Comparison of ENCODE assay signal across 28 cellular contexts in the genomic region with DNA sequence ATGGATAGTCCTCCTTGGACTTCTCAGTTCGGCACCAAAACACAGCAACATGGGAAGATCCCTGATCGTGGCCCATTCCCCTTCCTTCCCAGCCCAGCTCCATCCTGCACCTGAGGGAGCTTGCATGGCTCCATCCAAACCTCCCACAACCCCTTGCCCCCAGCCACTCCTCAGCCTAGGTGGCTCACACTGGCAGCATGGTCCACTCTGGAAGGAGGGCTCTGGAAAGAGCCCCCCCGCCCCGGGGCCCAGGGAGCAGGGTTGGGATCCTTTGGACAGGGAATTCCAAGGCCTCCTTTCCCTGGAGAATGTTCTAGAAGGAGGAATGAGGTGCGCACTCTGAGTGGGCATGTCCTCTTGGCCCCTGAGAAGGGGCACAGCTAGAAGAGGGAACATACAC.
"Had no signal": no experiment of that assay in that cellular context is flagged by ENCODE, and none has a peak within 500 bp of the region (broad histone marks: within the 10 kb centered on the region; RNA-seq: fewer than 3 reads in every experiment).

No MANE protein-coding gene starts in this region.

- H3K4me3 ChIP-seq: ascending aorta, breast epithelium, cardiac muscle cell, coronary artery, dorsolateral prefrontal cortex had no signal

- DNase-seq: activated CD4-positive, alpha-beta memory T cell treated with anti-CD3 and anti-CD28 coated beads for 36 hours; activated CD4-positive, alpha-beta T cell treated with anti-CD3 and anti-CD28 coated beads for 36 hours; activated CD4-positive, alpha-beta T cell treated with anti-CD3 and anti-CD28 coated beads, Interleukin-2, amount 10 ng/mL, durations not matched to agents 24 days and 14 days; activated CD4-positive, CD25-positive, alpha-beta regulatory T cell; activated CD4-positive, CD25-positive, alpha-beta regulatory T cell treated with anti-CD3 and anti-CD28 coated beads, Interleukin-2, amount 50 U/mL, for 72 hours; activated CD8-positive, alpha-beta memory T cell treated with anti-CD3 and anti-CD28 coated beads, Interleukin-2, amount 10 ng/mL, durations not matched to agents 7 days and 5 days; activated CD8-positive, alpha-beta memory T cell treated with anti-CD3 and anti-CD28 coated beads, Interleukin-2, amount 50 U/mL, for 4 hours; activated CD8-positive, alpha-beta T cell treated with anti-CD3 and anti-CD28 coated beads, Interleukin-2, amount 10 ng/mL, durations not matched to agents 7 days and 5 days; activated gamma-delta T cell treated with Interleukin-2 at 50 U/mL for 16 hours; activated naive CD4-positive, alpha-beta T cell treated with anti-CD3 and anti-CD28 coated beads for 36 hours; activated naive CD8-positive, alpha-beta T cell treated with anti-CD3 and anti-CD28 coated beads, Interleukin-2, amount 10 ng/mL, durations not matched to agents 7 days and 5 days; activated T-cell treated with anti-CD3 and anti-CD28 coated beads, Interleukin-2, amount 50 U/mL, for 1 hour; central memory CD4-positive, alpha-beta T cell; effector memory CD4-positive, alpha-beta T cell; endodermal cell; foreskin fibroblast; head of caudate nucleus; T-helper 2 cell had no signal

- H3K9me3 ChIP-seq: ascending aorta, breast epithelium had no signal

- H3K27ac ChIP-seq: ascending aorta, breast epithelium, cardiac muscle cell, coronary artery, dorsolateral prefrontal cortex had no signal

- H3K36me3 Mint-ChIP-seq: activated CD4-positive, alpha-beta memory T cell treated with anti-CD3 and anti-CD28 coated beads for 36 hours; activated CD8-positive, alpha-beta memory T cell treated with anti-CD3 and anti-CD28 coated beads, Interleukin-2, amount 10 ng/mL, durations not matched to agents 7 days and 5 days; activated naive CD4-positive, alpha-beta T cell treated with anti-CD3 and anti-CD28 coated beads, Interleukin-2, amount 50 U/mL, for 72 hours; activated naive CD8-positive, alpha-beta T cell treated with anti-CD3 and anti-CD28 coated beads, Interleukin-2, amount 10 ng/mL, durations not matched to agents 7 days and 5 days; brain had no signal

- H3K27ac Mint-ChIP-seq: activated CD4-positive, alpha-beta memory T cell treated with anti-CD3 and anti-CD28 coated beads for 36 hours; activated CD4-positive, alpha-beta T cell treated with anti-CD3 and anti-CD28 coated beads for 36 hours; activated CD4-positive, alpha-beta T cell treated with anti-CD3 and anti-CD28 coated beads, Interleukin-2, amount 10 ng/mL, durations not matched to agents 24 days and 14 days; activated CD8-positive, alpha-beta memory T cell treated with anti-CD3 and anti-CD28 coated beads, Interleukin-2, amount 10 ng/mL, durations not matched to agents 7 days and 5 days; activated CD8-positive, alpha-beta T cell treated with anti-CD3 and anti-CD28 coated beads, Interleukin-2, amount 10 ng/mL, durations not matched to agents 7 days and 5 days; activated naive CD4-positive, alpha-beta T cell treated with anti-CD3 and anti-CD28 coated beads for 36 hours; activated naive CD4-positive, alpha-beta T cell treated with anti-CD3 and anti-CD28 coated beads, Interleukin-2, amount 50 U/mL, for 72 hours; activated naive CD8-positive, alpha-beta T cell treated with anti-CD3 and anti-CD28 coated beads, Interleukin-2, amount 10 ng/mL, durations not matched to agents 7 days and 5 days; activated T-helper 17 cell treated with anti-CD3 and anti-CD28 coated beads, Interleukin-2, amount 50 U/mL, for 72 hours; dendritic cell treated with granulocyte-macrophage colony-stimulating factor and Interleukin-4, amounts not matched to agents 40 ng/mL and 50 ng/mL, for 4 days; endodermal cell had no signal

- H3K27me3 ChIP-seq: ascending aorta, breast epithelium, cardiac muscle cell, dorsolateral prefrontal cortex had no signal

- H3K36me3 ChIP-seq: ascending aorta, breast epithelium, cardiac muscle cell had no signal

- H3K9me3 Mint-ChIP-seq: activated CD4-positive, alpha-beta memory T cell treated with anti-CD3 and anti-CD28 coated beads for 36 hours; activated naive CD4-positive, alpha-beta T cell treated with anti-CD3 and anti-CD28 coated beads for 36 hours; activated T-helper 17 cell treated with anti-CD3 and anti-CD28 coated beads, Interleukin-2, amount 50 U/mL, for 72 hours; dendritic cell treated with granulocyte-macrophage colony-stimulating factor and Interleukin-4, amounts not matched to agents 40 ng/mL and 50 ng/mL, for 4 days had no signal

- H3K4me1 Mint-ChIP-seq: activated CD4-positive, alpha-beta T cell treated with anti-CD3 and anti-CD28 coated beads for 36 hours; endodermal cell had no signal

- H3K4me1 ChIP-seq: ascending aorta, breast epithelium had no signal

- ATAC-seq: activated CD4-positive, alpha-beta T cell treated with anti-CD3 and anti-CD28 coated beads for 36 hours; activated CD8-positive, alpha-beta memory T cell treated with anti-CD3 and anti-CD28 coated beads, Interleukin-2, amount 10 ng/mL, durations not matched to agents 7 days and 5 days; activated CD8-positive, alpha-beta T cell treated with anti-CD3 and anti-CD28 coated beads, Interleukin-2, amount 10 ng/mL, durations not matched to agents 7 days and 5 days; activated naive CD4-positive, alpha-beta T cell treated with anti-CD3 and anti-CD28 coated beads, Interleukin-2, amount 50 U/mL, for 72 hours; activated T-helper 17 cell treated with anti-CD3 and anti-CD28 coated beads, Interleukin-2, amount 50 U/mL, for 72 hours; esophagus mucosa had no signal

- H3K4me3 Mint-ChIP-seq: activated CD4-positive, alpha-beta memory T cell treated with anti-CD3 and anti-CD28 coated beads for 36 hours; activated CD4-positive, alpha-beta T cell treated with anti-CD3 and anti-CD28 coated beads for 36 hours; activated CD4-positive, alpha-beta T cell treated with anti-CD3 and anti-CD28 coated beads, Interleukin-2, amount 10 ng/mL, durations not matched to agents 24 days and 14 days; activated CD8-positive, alpha-beta memory T cell treated with anti-CD3 and anti-CD28 coated beads, Interleukin-2, amount 10 ng/mL, durations not matched to agents 7 days and 5 days; activated CD8-positive, alpha-beta T cell treated with anti-CD3 and anti-CD28 coated beads, Interleukin-2, amount 10 ng/mL, durations not matched to agents 7 days and 5 days; activated naive CD4-positive, alpha-beta T cell treated with anti-CD3 and anti-CD28 coated beads for 36 hours; activated naive CD8-positive, alpha-beta T cell treated with anti-CD3 and anti-CD28 coated beads, Interleukin-2, amount 10 ng/mL, durations not matched to agents 7 days and 5 days; activated T-helper 17 cell treated with anti-CD3 and anti-CD28 coated beads, Interleukin-2, amount 50 U/mL, for 72 hours; brain; dendritic cell treated with granulocyte-macrophage colony-stimulating factor and Interleukin-4, amounts not matched to agents 40 ng/mL and 50 ng/mL, for 4 days; endodermal cell had no signal

- H3K27me3 Mint-ChIP-seq: brain had no signal
